In genomic region chr5:132425975-132426524, GRCh38 we compare ENCODE assay signal across 8 cellular contexts. TPM values are rescaled to one million over a fixed set of nuclear protein-coding genes. Genes with fewer than 3 reads are reported as not detected.
DNase-seq lines count a peak whose midpoint lies in the region; ATAC-seq and TF ChIP-seq lines count a peak whose summit lies in the region.

No MANE protein-coding gene starts in this region.

- intact Hi-C loops in gastrocnemius medialis (cut with DNase I; ENCODE audit: low total_unique reads) = loop anchor here (2.0 kb wide), 1 partner anchor 25 kb away; no protein-coding TSS in a partner anchor

- H3K27me3 Mint-ChIP-seq in chondrocyte (ENCODE audit: low read depth) = no peaks in the 10 kb centered on the region

- TF ChIP-seq CTCF in GM12865 (IDR thresholded peaks at IDR 0.05; ENCODE audit: insufficient read depth, low read depth, low read length, missing control alignments) = no peak
- TF ChIP-seq CTCF in chondrocyte (IDR thresholded peaks at IDR 0.05) = no peak
- no peak for TF ChIP-seq CTCF in gastrocnemius medialis (IDR thresholded peaks at IDR 0.05 in 4 of 5, conservative IDR thresholded peaks at IDR 0.05 in 1 of 5)

- H3K36me3 ChIP-seq in KOPT-K1 (ENCODE audit: insufficient read depth, low read length) (peaks cover 83% of the 10 kb centered on the region), gastrocnemius medialis (no peaks in the 10 kb centered on the region)

- peak; percentile 11 to 15 for ATAC-seq in gastrocnemius medialis
- no peak for ATAC-seq in GM21367 (IDR thresholded peaks at IDR 0.05; ENCODE audit: unreplicated experiment)
- ATAC-seq in HG02938 (IDR thresholded peaks at IDR 0.05; ENCODE audit: unreplicated experiment) = no peak

- in situ Hi-C loops in gastrocnemius medialis (cut with MboI; ENCODE audit: low sequenced_read_pairs in 4 of 4) = loop anchor here in 1 of 4 donors (10.0 kb wide), 1 partner anchor 69 kb away; the partner anchor contains the start of gene IRF1

- H3K27ac Mint-ChIP-seq in chondrocyte (ENCODE audit: unreplicated experiment) = peak overlapping the region; percentile 78

- no peak overlapping the region for H3K4me3 Mint-ChIP-seq in chondrocyte (ENCODE audit: unreplicated experiment)

- no peaks in the 10 kb centered on the region for H3K27me3 ChIP-seq in gastrocnemius medialis

- H3K4me1 ChIP-seq in gastrocnemius medialis = peaks cover 85 to 97% of the 10 kb centered on the region in 2 donors

- no peaks in the 10 kb centered on the region for H3K9me3 ChIP-seq in KOPT-K1 (ENCODE audit: insufficient read depth, low read length, poor library complexity, severe bottlenecking)
- H3K9me3 ChIP-seq in gastrocnemius medialis = no peaks in the 10 kb centered on the region

- peak overlapping the region; percentile 47 for H3K4me3 ChIP-seq in GM12865 (ENCODE audit: low read depth, low read length)
- H3K4me3 ChIP-seq in gastrocnemius medialis = peak overlapping the region in 1 of 4 donors; percentile 5

- DNase-seq in GM12865 (ENCODE audit: low read depth) (peak; percentile 44), chondrocyte (ENCODE audit: low spot score) (no peak), gastrocnemius medialis (no peak), NCI-H146 treated with DMSO at 0.1 percent for 48 hours (lab: John Stamatoyannopoulos, UW; ENCODE audit: unreplicated experiment) (no peak), HuH-7.5 (ENCODE audit: low spot score) (no peak)

- no peak for TF ChIP-seq POLR2A in gastrocnemius medialis (IDR thresholded peaks at IDR 0.05)

- H3K4me1 Mint-ChIP-seq in chondrocyte (ENCODE audit: low read depth) = peaks cover 75% of the 10 kb centered on the region

- H3K27ac ChIP-seq in KOPT-K1 (ENCODE audit: low read depth, low read length, poor library complexity, severe bottlenecking) (peak overlapping the region; percentile 98), gastrocnemius medialis (peak overlapping the region; percentile 81 to 99 (median 94))

- peaks cover 2% of the 10 kb centered on the region for H3K36me3 Mint-ChIP-seq in chondrocyte (ENCODE audit: low read depth)

- H3K9me3 Mint-ChIP-seq in chondrocyte (ENCODE audit: low read depth) = no peaks in the 10 kb centered on the region

RNA-seq across cellular contexts. Expression of gene SLC22A5, which starts 56.5 kb away (rescaled TPM):
- total RNA-seq in chondrocyte (6.1 to 7.1 TPM (median 6.6 TPM) in 3 replicates), gastrocnemius medialis (100 to 1,000 TPM in 1 of 4 donors, 10 to 100 TPM in 3; 56.2 to 116 (median 79.2) TPM)

Comparison
In these comparisons a context has a peak if more than half of its experiments do, and no peak if none do; other contexts are left out.
1. ATAC-seq: peak in gastrocnemius medialis (2 of 2); none in GM21367 (single experiment) and HG02938 (single experiment).